19 cellular contexts compared by ENCODE assay signal in genomic region chr16:67036323-67036741, GRCh38. TPM values are rescaled to one million over a fixed set of nuclear protein-coding genes. Genes with fewer than 3 reads are reported as not detected.
DNase-seq lines count a peak whose midpoint lies in the region; ATAC-seq and TF ChIP-seq lines count a peak whose summit lies in the region.
"Had no signal": no experiment of that assay in that cellular context is flagged by ENCODE, and none has a peak within 500 bp of the region (broad histone marks: within the 10 kb centered on the region; RNA-seq: fewer than 3 reads in every experiment).

No MANE protein-coding gene starts in this region.

- H3K4me3 Mint-ChIP-seq in chondrocyte (ENCODE audit: unreplicated experiment) = no peak overlapping the region
- H3K4me3 Mint-ChIP-seq in activated naive CD8-positive, alpha-beta T cell treated with anti-CD3 and anti-CD28 coated beads, Interleukin-2, amount 50 U/mL, for 24 hours = no peak overlapping the region
- H3K4me3 Mint-ChIP-seq: activated CD8-positive, alpha-beta memory T cell treated with anti-CD3 and anti-CD28 coated beads, Interleukin-2, amount 10 ng/mL, durations not matched to agents 7 days and 5 days; B cell; T-helper 17 cell had no signal

- H2BK5ac ChIP-seq in mesenchymal stem cell (ENCODE audit: low read depth, low read length, poor library complexity, severe bottlenecking) = no peak overlapping the region

- H3K9me3 Mint-ChIP-seq in chondrocyte (ENCODE audit: low read depth) = no peaks in the 10 kb centered on the region
- H3K9me3 Mint-ChIP-seq in activated naive CD8-positive, alpha-beta T cell treated with anti-CD3 and anti-CD28 coated beads, Interleukin-2, amount 50 U/mL, for 24 hours = no peaks in the 10 kb centered on the region

- peaks cover 4 to 46% of the 10 kb centered on the region in 2 experiments for H3K36me3 ChIP-seq in mesenchymal stem cell (ENCODE audit: control insufficient read depth in 1 of 2, insufficient read depth in 2 of 2, low read depth in 1 of 2, low read length in 2 of 2)
- H3K36me3 ChIP-seq: ovary had no signal

- no peaks in the 10 kb centered on the region for H3K9me3 ChIP-seq in mesenchymal stem cell (ENCODE audit: control insufficient read depth, low read length)
- H3K9me3 ChIP-seq: gastrocnemius medialis, ovary had no signal

- peak; percentile 36 for DNase-seq in COLO668 (lab: John Stamatoyannopoulos, UW; ENCODE audit: unreplicated experiment)
- peak; percentile 38 for DNase-seq in NCI-H146 (lab: John Stamatoyannopoulos, UW)
- DNase-seq in chondrocyte (ENCODE audit: low spot score) = no peak
- DNase-seq in mesenchymal stem cell = no peak
- DNase-seq in effector CD8-positive, alpha-beta T cell (lab: John Stamatoyannopoulos, UW) = no peak
- DNase-seq in NCI-H345 treated with DMSO at 0.1 percent for 48 hours (lab: John Stamatoyannopoulos, UW; ENCODE audit: unreplicated experiment) = no peak
- no peak for DNase-seq in activated naive CD8-positive, alpha-beta T cell treated with anti-CD3 and anti-CD28 coated beads, Interleukin-2, amount 50 U/mL, for 24 hours
- DNase-seq: activated CD8-positive, alpha-beta memory T cell treated with anti-CD3 and anti-CD28 coated beads, Interleukin-2, amount 10 ng/mL, durations not matched to agents 7 days and 5 days; activated gamma-delta T cell; cerebellar nuclear complex; gastrocnemius medialis; GDM1; MV-4-11; ovary; T-helper 17 cell had no signal

- peaks cover 7% of the 10 kb centered on the region for H3K36me3 Mint-ChIP-seq in chondrocyte (ENCODE audit: low read depth)
- peaks cover 61% of the 10 kb centered on the region for H3K36me3 Mint-ChIP-seq in activated naive CD8-positive, alpha-beta T cell treated with anti-CD3 and anti-CD28 coated beads, Interleukin-2, amount 50 U/mL, for 24 hours (ENCODE audit: low read depth)

- H3K4me1 Mint-ChIP-seq in chondrocyte (ENCODE audit: low read depth) = peaks cover 56% of the 10 kb centered on the region
- peaks cover 53% of the 10 kb centered on the region for H3K4me1 Mint-ChIP-seq in activated naive CD8-positive, alpha-beta T cell treated with anti-CD3 and anti-CD28 coated beads, Interleukin-2, amount 50 U/mL, for 24 hours

- H3K27me3 ChIP-seq in mesenchymal stem cell (ENCODE audit: control insufficient read depth in 1 of 2, insufficient read depth in 1 of 2, low read length in 2 of 2) = no peaks in the 10 kb centered on the region
- H3K27me3 ChIP-seq: gastrocnemius medialis, ovary had no signal

- H3K79me1 ChIP-seq in mesenchymal stem cell (replicated peaks; ENCODE audit: low read length, poor library complexity, severe bottlenecking) = peaks cover 8% of the 10 kb centered on the region

- H4K91ac ChIP-seq in mesenchymal stem cell (ENCODE audit: low read length) = no peak overlapping the region

- H3K23ac ChIP-seq in mesenchymal stem cell (ENCODE audit: low read length in 2 of 2) = no peak overlapping the region

- no peak overlapping the region for H3K4ac ChIP-seq in mesenchymal stem cell (ENCODE audit: low read depth in 1 of 2, low read length in 2 of 2)

- H2AFZ ChIP-seq in mesenchymal stem cell (ENCODE audit: low read depth, low read length) = no peak overlapping the region

- no peak overlapping the region for H3K4me3 ChIP-seq in mesenchymal stem cell (ENCODE audit: insufficient read depth in 1 of 2, low read depth in 1 of 2, low read length in 2 of 2)
- H3K4me3 ChIP-seq: gastrocnemius medialis, GM12878, ovary had no signal

- peaks cover 2% of the 10 kb centered on the region for H3K4me1 ChIP-seq in mesenchymal stem cell (ENCODE audit: control insufficient read depth, insufficient read depth, low read depth, low read length)

- no peak for TF ChIP-seq CTCF in chondrocyte (IDR thresholded peaks at IDR 0.05)

- peak overlapping the region; percentile 28 for H3K27ac Mint-ChIP-seq in chondrocyte (ENCODE audit: unreplicated experiment)
- H3K27ac Mint-ChIP-seq in activated naive CD8-positive, alpha-beta T cell treated with anti-CD3 and anti-CD28 coated beads, Interleukin-2, amount 50 U/mL, for 24 hours = no peak overlapping the region
- H3K27ac Mint-ChIP-seq: activated CD8-positive, alpha-beta memory T cell treated with anti-CD3 and anti-CD28 coated beads, Interleukin-2, amount 10 ng/mL, durations not matched to agents 7 days and 5 days; B cell; T-helper 17 cell had no signal

- peak overlapping the region; percentile 70 for H3K9ac ChIP-seq in mesenchymal stem cell (ENCODE audit: low read length)

- no peak overlapping the region for H2AK5ac ChIP-seq in mesenchymal stem cell (ENCODE audit: low read length, severe bottlenecking)

- no peak overlapping the region for H2BK15ac ChIP-seq in mesenchymal stem cell (ENCODE audit: low read depth, poor library complexity, severe bottlenecking)

- H3K27ac ChIP-seq in mesenchymal stem cell (ENCODE audit: low read length, poor library complexity, severe bottlenecking) = no peak overlapping the region
- H3K27ac ChIP-seq: gastrocnemius medialis, ovary had no signal

- H3K27me3 Mint-ChIP-seq in chondrocyte (ENCODE audit: low read depth) = no peaks in the 10 kb centered on the region
- H3K27me3 Mint-ChIP-seq in activated naive CD8-positive, alpha-beta T cell treated with anti-CD3 and anti-CD28 coated beads, Interleukin-2, amount 50 U/mL, for 24 hours = no peaks in the 10 kb centered on the region
- H3K27me3 Mint-ChIP-seq: activated CD8-positive, alpha-beta memory T cell treated with anti-CD3 and anti-CD28 coated beads, Interleukin-2, amount 10 ng/mL, durations not matched to agents 7 days and 5 days; B cell; T-helper 17 cell had no signal

- no peak overlapping the region for H3K18ac ChIP-seq in mesenchymal stem cell (ENCODE audit: low read depth in 1 of 2, low read length in 2 of 2)

- H2BK12ac ChIP-seq in mesenchymal stem cell (ENCODE audit: low read length in 2 of 2) = no peak overlapping the region

- H3K14ac ChIP-seq in mesenchymal stem cell (ENCODE audit: low read length in 2 of 2) = no peak overlapping the region

- WGBS in mesenchymal stem cell = 95% methylated on average over 5 of the region's 5 CpGs

- no peak overlapping the region for H4K8ac ChIP-seq in mesenchymal stem cell (ENCODE audit: low read length)

- no peak overlapping the region for H3K4me2 ChIP-seq in mesenchymal stem cell (ENCODE audit: low read length, poor library complexity, severe bottlenecking)

- no peak for ATAC-seq in GM21390 (IDR thresholded peaks at IDR 0.05; ENCODE audit: unreplicated experiment)
- no peak for ATAC-seq in activated naive CD8-positive, alpha-beta T cell treated with anti-CD3 and anti-CD28 coated beads, Interleukin-2, amount 50 U/mL, for 24 hours
- ATAC-seq: activated CD4-positive, CD25-positive, alpha-beta regulatory T cell treated with anti-CD3 and anti-CD28 coated beads, Interleukin-2, amount 50 U/mL, for 24 hours; activated CD8-positive, alpha-beta memory T cell treated with anti-CD3 and anti-CD28 coated beads, Interleukin-2, amount 10 ng/mL, durations not matched to agents 7 days and 5 days; gastrocnemius medialis; GM12878; T-helper 17 cell had no signal

- no peak overlapping the region for H2BK120ac ChIP-seq in mesenchymal stem cell (ENCODE audit: low read depth, low read length)

RNA-seq across cellular contexts. Expression of gene CBFB, which starts 7.4 kb away (rescaled TPM):
- 56.6 to 62.7 TPM (median 61.3 TPM) in 3 replicates for total RNA-seq in chondrocyte
- polyA plus RNA-seq in mesenchymal stem cell (2013, experiment 1 of 2) = 37.0 TPM
- polyA plus RNA-seq in mesenchymal stem cell (2013, experiment 2 of 2) = 40.1 TPM

RNA-seq across cellular contexts. Expression of gene CES4A, which starts 47.9 kb away (rescaled TPM):
- 1.6 to 6.6 TPM (median 2.6 TPM) in 3 replicates for total RNA-seq in chondrocyte
- 4.4 TPM for polyA plus RNA-seq in mesenchymal stem cell (2013, experiment 1 of 2)
- 3.9 TPM for polyA plus RNA-seq in mesenchymal stem cell (2013, experiment 2 of 2)

Comparison
In these comparisons a context has a peak if more than half of its experiments do, and no peak if none do; other contexts are left out.
1. DNase-seq: peak in COLO668 (single experiment) and NCI-H146 (single experiment); none in chondrocyte (single experiment), mesenchymal stem cell (single experiment), effector CD8-positive, alpha-beta T cell (single experiment), NCI-H345 treated with DMSO at 0.1 percent for 48 hours (single experiment) and activated naive CD8-positive, alpha-beta T cell treated with anti-CD3 and anti-CD28 coated beads, Interleukin-2, amount 50 U/mL, for 24 hours (single experiment).